ENCODE assay signal across 1 cellular context in the genomic region with DNA sequence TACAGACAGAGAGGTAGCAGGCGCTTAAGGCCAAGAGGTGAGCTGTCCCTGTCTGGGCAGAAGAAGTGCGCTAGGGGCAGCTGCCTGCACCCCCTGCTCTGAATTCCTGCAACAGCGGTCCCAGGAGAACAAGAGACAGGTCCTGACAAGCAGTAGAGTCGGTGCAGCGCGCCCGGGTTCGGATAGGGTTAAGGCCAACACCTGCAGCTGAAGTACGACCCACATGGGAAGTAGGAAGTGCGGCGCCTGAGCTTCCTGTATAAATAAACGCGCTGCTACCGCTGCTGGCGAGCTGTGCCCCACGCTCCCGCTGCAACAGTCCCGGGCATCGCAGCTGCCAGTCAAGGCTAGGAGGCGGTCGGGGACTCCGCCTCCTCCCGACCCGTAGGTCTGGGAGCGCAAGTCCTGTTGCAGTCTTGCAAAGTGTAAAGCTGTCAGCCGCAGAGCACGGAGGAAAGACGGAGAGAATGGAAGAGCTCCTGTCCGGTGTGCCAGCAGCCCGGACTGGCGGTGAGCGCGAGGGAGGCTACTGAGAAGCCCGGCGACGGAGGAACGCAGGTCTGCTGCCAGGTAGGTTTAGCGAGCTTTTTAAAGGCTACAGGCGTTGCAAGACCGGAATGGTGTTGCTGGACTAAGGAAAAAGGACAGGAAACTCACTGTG.
A peak's percentile ranks its signal among the peaks of the same experiment; 100 is the strongest.
TF ChIP-seq lines count a peak whose summit lies in the region.

A gene (plus strand): TSS at position 290 of the 661 bp plus-strand sequence. CDS start 12,185 bp downstream, outside the sequence.

TF ChIP-seq in HepG2, 621 proteins besides CTCF, POLR2A, EP300 and RAD21 (continued from another document and continues in another):
- TF ChIP-seq, protein P1, sequence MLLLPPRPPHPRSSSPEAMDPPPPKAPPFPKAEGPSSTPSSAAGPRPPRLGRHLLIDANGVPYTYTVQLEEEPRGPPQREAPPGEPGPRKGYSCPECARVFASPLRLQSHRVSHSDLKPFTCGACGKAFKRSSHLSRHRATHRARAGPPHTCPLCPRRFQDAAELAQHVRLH (CRISPR knock-in tag; IDR thresholded peaks at IDR 0.05; ENCODE audit: borderline replicate concordance, low read depth): peak; percentile 85; the same call in 1 of the 2 replicates
- TF ChIP-seq ZBTB20 (CRISPR knock-in tag; IDR thresholded peaks at IDR 0.05; ENCODE audit: borderline replicate concordance, low read depth) (peak; percentile 58), ZNF782 (CRISPR knock-in tag; IDR thresholded peaks at IDR 0.05; ENCODE audit: borderline replicate concordance) (peak; percentile 85; the same call in 1 of the 2 replicates), ZNF446 (CRISPR knock-in tag; IDR thresholded peaks at IDR 0.05) (no peak), MIER2 (CRISPR knock-in tag; IDR thresholded peaks at IDR 0.05) (no peak), ZKSCAN8 (CRISPR knock-in tag; IDR thresholded peaks at IDR 0.05; ENCODE audit: borderline replicate concordance) (0 out of 2 replicates have a peak, but pooled peaks have one; percentile 52), ZNF44 (CRISPR knock-in tag; IDR thresholded peaks at IDR 0.05) (no peak), JUNB (CRISPR knock-in tag; IDR thresholded peaks at IDR 0.05; ENCODE audit: borderline replicate concordance) (no peak), HCFC1 (IDR thresholded peaks at IDR 0.05; ENCODE audit: low read depth, low read length) (no peak), TEAD3 (CRISPR knock-in tag; optimal IDR thresholded peaks at IDR 0.05; ENCODE audit: borderline replicate concordance) (no peak), ZNF619 (CRISPR knock-in tag; IDR thresholded peaks at IDR 0.05) (0 out of 2 replicates have a peak, but pooled peaks have one; percentile 50), MXI1 (IDR thresholded peaks at IDR 0.05; ENCODE audit: borderline replicate concordance, low read depth, low read length) (peak; percentile 87; the same call in 2 of the 3 replicates), ZNF878 (CRISPR knock-in tag; IDR thresholded peaks at IDR 0.05) (peak; percentile 93), EED (CRISPR knock-in tag; IDR thresholded peaks at IDR 0.05) (peak; percentile 92; the same call in 1 of the 2 replicates), AKAP8 (CRISPR knock-in tag; IDR thresholded peaks at IDR 0.05) (peak; percentile 61; the same call in 1 of the 2 replicates), ZKSCAN1 (IDR thresholded peaks at IDR 0.05; ENCODE audit: low read length) (no peak), CREM (IDR thresholded peaks at IDR 0.05) (peak; percentile 47; the same call in 1 of the 2 replicates), CREM (CRISPR knock-in tag; IDR thresholded peaks at IDR 0.05) (no peak), SOX5 (CRISPR knock-in tag; IDR thresholded peaks at IDR 0.05; ENCODE audit: borderline replicate concordance) (peak; percentile 45; the same call in 1 of the 2 replicates), BORCS8-MEF2B (CRISPR knock-in tag; IDR thresholded peaks at IDR 0.05) (peak; percentile 84; the same call in 1 of the 2 replicates), GATAD1 (CRISPR knock-in tag; IDR thresholded peaks at IDR 0.05) (peak; percentile 71), CBFB (CRISPR knock-in tag; IDR thresholded peaks at IDR 0.05) (peak; percentile 61; the same call in 1 of the 2 replicates), ETV5 (CRISPR knock-in tag; IDR thresholded peaks at IDR 0.05; ENCODE audit: borderline replicate concordance) (peak; percentile 90), ZFP62 (CRISPR knock-in tag; IDR thresholded peaks at IDR 0.05) (no peak), ZZZ3 (CRISPR knock-in tag; IDR thresholded peaks at IDR 0.05; ENCODE audit: borderline replicate concordance) (no peak), CENPT (CRISPR knock-in tag; IDR thresholded peaks at IDR 0.05; ENCODE audit: low read depth) (peak; percentile 72; the same call in 1 of the 2 replicates), MBNL3 (CRISPR knock-in tag; conservative IDR thresholded peaks at IDR 0.05) (no peak), SIX1 (CRISPR knock-in tag; IDR thresholded peaks at IDR 0.05; ENCODE audit: borderline replicate concordance) (no peak), ISX (CRISPR knock-in tag; conservative IDR thresholded peaks at IDR 0.05) (no peak), ARID2 (CRISPR knock-in tag; IDR thresholded peaks at IDR 0.05; ENCODE audit: borderline replicate concordance) (peak; percentile 62; the same call in 1 of the 2 replicates), ZSCAN9 (CRISPR knock-in tag; IDR thresholded peaks at IDR 0.05; ENCODE audit: borderline replicate concordance) (peak; percentile 70), ZIK1 (CRISPR knock-in tag; IDR thresholded peaks at IDR 0.05; ENCODE audit: borderline replicate concordance, low read depth) (peak; percentile 65; the same call in 1 of the 2 replicates)
- TF ChIP-seq, protein P2, sequence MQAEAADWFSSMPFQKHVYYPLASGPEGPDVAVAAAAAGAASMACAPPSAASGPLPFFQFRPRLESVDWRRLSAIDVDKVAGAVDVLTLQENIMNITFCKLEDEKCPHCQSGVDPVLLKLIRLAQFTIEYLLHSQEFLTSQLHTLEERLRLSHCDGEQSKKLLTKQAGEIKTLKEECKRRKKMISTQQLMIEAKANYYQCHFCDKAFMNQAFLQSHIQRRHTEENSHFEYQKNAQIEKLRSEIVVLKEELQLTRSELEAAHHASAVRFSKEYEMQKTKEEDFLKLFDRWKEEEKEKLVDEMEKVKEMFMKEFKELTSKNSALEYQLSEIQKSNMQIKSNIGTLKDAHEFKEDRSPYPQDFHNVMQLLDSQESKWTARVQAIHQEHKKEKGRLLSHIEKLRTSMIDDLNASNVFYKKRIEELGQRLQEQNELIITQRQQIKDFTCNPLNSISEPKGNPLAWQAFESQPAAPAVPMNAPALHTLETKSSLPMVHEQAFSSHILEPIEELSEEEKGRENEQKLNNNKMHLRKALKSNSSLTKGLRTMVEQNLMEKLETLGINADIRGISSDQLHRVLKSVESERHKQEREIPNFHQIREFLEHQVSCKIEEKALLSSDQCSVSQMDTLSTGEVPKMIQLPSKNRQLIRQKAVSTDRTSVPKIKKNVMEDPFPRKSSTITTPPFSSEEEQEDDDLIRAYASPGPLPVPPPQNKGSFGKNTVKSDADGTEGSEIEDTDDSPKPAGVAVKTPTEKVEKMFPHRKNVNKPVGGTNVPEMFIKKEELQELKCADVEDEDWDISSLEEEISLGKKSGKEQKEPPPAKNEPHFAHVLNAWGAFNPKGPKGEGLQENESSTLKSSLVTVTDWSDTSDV (CRISPR knock-in tag; IDR thresholded peaks at IDR 0.05): no peak
- TF ChIP-seq, protein P3, sequence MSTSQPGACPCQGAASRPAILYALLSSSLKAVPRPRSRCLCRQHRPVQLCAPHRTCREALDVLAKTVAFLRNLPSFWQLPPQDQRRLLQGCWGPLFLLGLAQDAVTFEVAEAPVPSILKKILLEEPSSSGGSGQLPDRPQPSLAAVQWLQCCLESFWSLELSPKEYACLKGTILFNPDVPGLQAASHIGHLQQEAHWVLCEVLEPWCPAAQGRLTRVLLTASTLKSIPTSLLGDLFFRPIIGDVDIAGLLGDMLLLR (CRISPR knock-in tag; IDR thresholded peaks at IDR 0.05): peak; percentile 83; the same call in 1 of the 2 replicates
- TF ChIP-seq, protein P4, sequence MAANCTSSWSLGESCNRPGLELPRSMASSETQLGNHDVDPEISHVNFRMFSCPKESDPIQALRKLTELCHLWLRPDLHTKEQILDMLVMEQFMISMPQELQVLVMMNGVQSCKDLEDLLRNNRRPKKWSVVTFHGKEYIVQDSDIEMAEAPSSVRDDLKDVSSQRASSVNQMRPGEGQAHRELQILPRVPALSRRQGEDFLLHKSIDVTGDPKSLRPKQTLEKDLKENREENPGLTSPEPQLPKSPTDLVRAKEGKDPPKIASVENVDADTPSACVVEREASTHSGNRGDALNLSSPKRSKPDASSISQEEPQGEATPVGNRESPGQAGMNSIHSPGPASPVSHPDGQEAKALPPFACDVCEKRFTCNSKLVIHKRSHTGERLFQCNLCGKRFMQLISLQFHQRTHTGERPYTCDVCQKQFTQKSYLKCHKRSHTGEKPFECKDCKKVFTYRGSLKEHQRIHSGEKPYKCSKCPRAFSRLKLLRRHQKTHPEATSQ (CRISPR knock-in tag; IDR thresholded peaks at IDR 0.05; ENCODE audit: borderline replicate concordance): peak; percentile 35; the same call in 1 of the 2 replicates
- TF ChIP-seq, protein P5, sequence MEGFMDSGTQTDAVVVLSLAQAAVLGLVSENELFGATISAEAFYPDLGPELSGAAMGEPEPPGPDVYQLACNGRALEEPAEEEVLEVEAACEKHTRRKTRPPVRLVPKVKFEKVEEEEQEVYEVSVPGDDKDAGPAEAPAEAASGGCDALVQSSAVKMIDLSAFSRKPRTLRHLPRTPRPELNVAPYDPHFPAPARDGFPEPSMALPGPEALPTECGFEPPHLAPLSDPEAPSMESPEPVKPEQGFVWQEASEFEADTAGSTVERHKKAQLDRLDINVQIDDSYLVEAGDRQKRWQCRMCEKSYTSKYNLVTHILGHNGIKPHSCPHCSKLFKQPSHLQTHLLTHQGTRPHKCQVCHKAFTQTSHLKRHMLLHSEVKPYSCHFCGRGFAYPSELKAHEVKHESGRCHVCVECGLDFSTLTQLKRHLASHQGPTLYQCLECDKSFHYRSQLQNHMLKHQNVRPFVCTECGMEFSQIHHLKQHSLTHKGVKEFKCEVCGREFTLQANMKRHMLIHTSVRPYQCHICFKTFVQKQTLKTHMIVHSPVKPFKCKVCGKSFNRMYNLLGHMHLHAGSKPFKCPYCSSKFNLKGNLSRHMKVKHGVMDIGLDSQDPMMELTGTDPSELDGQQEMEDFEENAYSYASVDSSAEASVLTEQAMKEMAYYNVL (CRISPR knock-in tag; IDR thresholded peaks at IDR 0.05; ENCODE audit: borderline replicate concordance): peak; percentile 81; the same call in 1 of the 2 replicates
- TF ChIP-seq, protein P6, sequence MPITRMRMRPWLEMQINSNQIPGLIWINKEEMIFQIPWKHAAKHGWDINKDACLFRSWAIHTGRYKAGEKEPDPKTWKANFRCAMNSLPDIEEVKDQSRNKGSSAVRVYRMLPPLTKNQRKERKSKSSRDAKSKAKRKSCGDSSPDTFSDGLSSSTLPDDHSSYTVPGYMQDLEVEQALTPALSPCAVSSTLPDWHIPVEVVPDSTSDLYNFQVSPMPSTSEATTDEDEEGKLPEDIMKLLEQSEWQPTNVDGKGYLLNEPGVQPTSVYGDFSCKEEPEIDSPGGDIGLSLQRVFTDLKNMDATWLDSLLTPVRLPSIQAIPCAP (CRISPR knock-in tag; IDR thresholded peaks at IDR 0.05; ENCODE audit: low read depth): no peak
- TF ChIP-seq, protein P7, sequence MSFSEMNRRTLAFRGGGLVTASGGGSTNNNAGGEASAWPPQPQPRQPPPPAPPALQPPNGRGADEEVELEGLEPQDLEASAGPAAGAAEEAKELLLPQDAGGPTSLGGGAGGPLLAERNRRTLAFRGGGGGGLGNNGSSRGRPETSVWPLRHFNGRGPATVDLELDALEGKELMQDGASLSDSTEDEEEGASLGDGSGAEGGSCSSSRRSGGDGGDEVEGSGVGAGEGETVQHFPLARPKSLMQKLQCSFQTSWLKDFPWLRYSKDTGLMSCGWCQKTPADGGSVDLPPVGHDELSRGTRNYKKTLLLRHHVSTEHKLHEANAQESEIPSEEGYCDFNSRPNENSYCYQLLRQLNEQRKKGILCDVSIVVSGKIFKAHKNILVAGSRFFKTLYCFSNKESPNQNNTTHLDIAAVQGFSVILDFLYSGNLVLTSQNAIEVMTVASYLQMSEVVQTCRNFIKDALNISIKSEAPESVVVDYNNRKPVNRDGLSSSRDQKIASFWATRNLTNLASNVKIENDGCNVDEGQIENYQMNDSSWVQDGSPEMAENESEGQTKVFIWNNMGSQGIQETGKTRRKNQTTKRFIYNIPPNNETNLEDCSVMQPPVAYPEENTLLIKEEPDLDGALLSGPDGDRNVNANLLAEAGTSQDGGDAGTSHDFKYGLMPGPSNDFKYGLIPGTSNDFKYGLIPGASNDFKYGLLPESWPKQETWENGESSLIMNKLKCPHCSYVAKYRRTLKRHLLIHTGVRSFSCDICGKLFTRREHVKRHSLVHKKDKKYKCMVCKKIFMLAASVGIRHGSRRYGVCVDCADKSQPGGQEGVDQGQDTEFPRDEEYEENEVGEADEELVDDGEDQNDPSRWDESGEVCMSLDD (CRISPR knock-in tag; IDR thresholded peaks at IDR 0.05; ENCODE audit: borderline replicate concordance): no peak
- TF ChIP-seq, protein P8, sequence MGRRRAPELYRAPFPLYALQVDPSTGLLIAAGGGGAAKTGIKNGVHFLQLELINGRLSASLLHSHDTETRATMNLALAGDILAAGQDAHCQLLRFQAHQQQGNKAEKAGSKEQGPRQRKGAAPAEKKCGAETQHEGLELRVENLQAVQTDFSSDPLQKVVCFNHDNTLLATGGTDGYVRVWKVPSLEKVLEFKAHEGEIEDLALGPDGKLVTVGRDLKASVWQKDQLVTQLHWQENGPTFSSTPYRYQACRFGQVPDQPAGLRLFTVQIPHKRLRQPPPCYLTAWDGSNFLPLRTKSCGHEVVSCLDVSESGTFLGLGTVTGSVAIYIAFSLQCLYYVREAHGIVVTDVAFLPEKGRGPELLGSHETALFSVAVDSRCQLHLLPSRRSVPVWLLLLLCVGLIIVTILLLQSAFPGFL (CRISPR knock-in tag; IDR thresholded peaks at IDR 0.05): no peak
- TF ChIP-seq, protein P9, sequence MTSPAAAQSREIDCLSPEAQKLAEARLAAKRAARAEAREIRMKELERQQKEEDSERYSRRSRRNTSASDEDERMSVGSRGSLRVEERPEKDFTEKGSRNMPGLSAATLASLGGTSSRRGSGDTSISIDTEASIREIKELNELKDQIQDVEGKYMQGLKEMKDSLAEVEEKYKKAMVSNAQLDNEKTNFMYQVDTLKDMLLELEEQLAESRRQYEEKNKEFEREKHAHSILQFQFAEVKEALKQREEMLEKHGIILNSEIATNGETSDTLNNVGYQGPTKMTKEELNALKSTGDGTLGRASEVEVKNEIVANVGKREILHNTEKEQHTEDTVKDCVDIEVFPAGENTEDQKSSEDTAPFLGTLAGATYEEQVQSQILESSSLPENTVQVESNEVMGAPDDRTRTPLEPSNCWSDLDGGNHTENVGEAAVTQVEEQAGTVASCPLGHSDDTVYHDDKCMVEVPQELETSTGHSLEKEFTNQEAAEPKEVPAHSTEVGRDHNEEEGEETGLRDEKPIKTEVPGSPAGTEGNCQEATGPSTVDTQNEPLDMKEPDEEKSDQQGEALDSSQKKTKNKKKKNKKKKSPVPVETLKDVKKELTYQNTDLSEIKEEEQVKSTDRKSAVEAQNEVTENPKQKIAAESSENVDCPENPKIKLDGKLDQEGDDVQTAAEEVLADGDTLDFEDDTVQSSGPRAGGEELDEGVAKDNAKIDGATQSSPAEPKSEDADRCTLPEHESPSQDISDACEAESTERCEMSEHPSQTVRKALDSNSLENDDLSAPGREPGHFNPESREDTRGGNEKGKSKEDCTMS (CRISPR knock-in tag; conservative IDR thresholded peaks at IDR 0.05): 0 out of 2 replicates have a peak, but pooled peaks have one; percentile 9
- TF ChIP-seq, protein P10, sequence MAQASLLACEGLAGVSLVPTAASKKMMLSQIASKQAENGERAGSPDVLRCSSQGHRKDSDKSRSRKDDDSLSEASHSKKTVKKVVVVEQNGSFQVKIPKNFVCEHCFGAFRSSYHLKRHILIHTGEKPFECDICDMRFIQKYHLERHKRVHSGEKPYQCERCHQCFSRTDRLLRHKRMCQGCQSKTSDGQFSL (CRISPR knock-in tag; IDR thresholded peaks at IDR 0.05): no peak
- TF ChIP-seq, protein P11, sequence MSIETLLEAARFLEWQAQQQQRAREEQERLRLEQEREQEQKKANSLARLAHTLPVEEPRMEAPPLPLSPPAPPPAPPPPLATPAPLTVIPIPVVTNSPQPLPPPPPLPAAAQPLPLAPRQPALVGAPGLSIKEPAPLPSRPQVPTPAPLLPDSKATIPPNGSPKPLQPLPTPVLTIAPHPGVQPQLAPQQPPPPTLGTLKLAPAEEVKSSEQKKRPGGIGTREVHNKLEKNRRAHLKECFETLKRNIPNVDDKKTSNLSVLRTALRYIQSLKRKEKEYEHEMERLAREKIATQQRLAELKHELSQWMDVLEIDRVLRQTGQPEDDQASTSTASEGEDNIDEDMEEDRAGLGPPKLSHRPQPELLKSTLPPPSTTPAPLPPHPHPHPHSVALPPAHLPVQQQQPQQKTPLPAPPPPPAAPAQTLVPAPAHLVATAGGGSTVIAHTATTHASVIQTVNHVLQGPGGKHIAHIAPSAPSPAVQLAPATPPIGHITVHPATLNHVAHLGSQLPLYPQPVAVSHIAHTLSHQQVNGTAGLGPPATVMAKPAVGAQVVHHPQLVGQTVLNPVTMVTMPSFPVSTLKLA (IDR thresholded peaks at IDR 0.05): peak; percentile 30; the same call in 1 of the 2 replicates
